9 cellular contexts compared by ENCODE assay signal in the genomic region with DNA sequence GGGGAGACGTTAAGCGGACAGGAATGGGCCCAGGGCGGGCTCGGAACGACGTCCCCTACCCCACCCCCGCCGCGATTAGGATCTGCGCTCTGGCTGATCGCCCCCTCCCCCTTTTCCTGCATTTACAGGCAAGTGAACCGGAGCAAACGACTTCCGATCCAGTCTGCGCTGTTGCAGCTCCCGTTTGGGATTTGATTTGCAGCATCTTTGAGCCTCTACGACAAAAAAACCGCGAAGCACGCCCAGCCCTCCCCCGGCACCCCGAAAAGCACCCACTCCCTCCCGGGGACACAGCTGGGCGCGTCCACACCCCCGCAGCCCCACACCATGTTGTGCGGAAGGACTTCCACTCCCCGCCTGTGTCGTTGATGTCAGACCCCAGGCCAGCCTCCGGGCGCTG. TPM values are rescaled to one million over a fixed set of nuclear protein-coding genes. Genes with fewer than 3 reads are reported as not detected.
DNase-seq lines count a peak whose midpoint lies in the region; ATAC-seq and TF ChIP-seq lines count a peak whose summit lies in the region.
"Not testable (repeated sequence)": the region's sequence is repeated elsewhere in the genome, so short reads cannot be mapped to it uniquely, and the experiment has no call there.
"Had no signal": no experiment of that assay in that cellular context is flagged by ENCODE, and none has a peak within 500 bp of the region (broad histone marks: within the 10 kb centered on the region; RNA-seq: fewer than 3 reads in every experiment).

No MANE protein-coding gene starts in this region.

- H3K36me3 Mint-ChIP-seq in CD8-positive, alpha-beta T cell; activated B cell treated with CpG ODN at 0.5 μM for 24 hours (ENCODE audit: low read depth); neural progenitor cell: not testable (repeated sequence)

- not testable (repeated sequence) for H2AFZ ChIP-seq in neural progenitor cell (replicated peaks)

- H3K9me3 ChIP-seq in CD8-positive, alpha-beta T cell (ENCODE audit: low read length); neural progenitor cell (ENCODE audit: low read depth): not testable (repeated sequence)

- H3K79me2 ChIP-seq in neural progenitor cell (ENCODE audit: low read depth), result not testable (repeated sequence)

- H3K27ac Mint-ChIP-seq in CD8-positive, alpha-beta T cell; activated B cell treated with CpG ODN at 0.5 μM for 24 hours; neural progenitor cell; stimulated activated naive CD8-positive, alpha-beta T cell treated with anti-CD3 and anti-CD28 coated beads, Interleukin-15, amount 100 ng/mL, for 72 hours: not testable (repeated sequence)

- H3K27me3 Mint-ChIP-seq in CD8-positive, alpha-beta T cell (ENCODE audit: low read depth); activated B cell treated with CpG ODN at 0.5 μM for 24 hours; neural progenitor cell (ENCODE audit: insufficient read depth, low read depth); stimulated activated naive CD8-positive, alpha-beta T cell treated with anti-CD3 and anti-CD28 coated beads, Interleukin-15, amount 100 ng/mL, for 72 hours: not testable (repeated sequence)

- not testable (repeated sequence) for H3K9me3 Mint-ChIP-seq in CD8-positive, alpha-beta T cell; activated B cell treated with CpG ODN at 0.5 μM for 24 hours; neural progenitor cell; stimulated activated naive CD8-positive, alpha-beta T cell treated with anti-CD3 and anti-CD28 coated beads, Interleukin-15, amount 100 ng/mL, for 72 hours

- H3F3A ChIP-seq in neural progenitor cell (ENCODE audit: low read depth), result not testable (repeated sequence)

- not testable (repeated sequence) for H3K27ac ChIP-seq in CD8-positive, alpha-beta T cell (ENCODE audit: low read depth, low read length); brain microvascular endothelial cell; neural progenitor cell

- H3K4me3 ChIP-seq in CD8-positive, alpha-beta T cell (ENCODE audit: low read depth, low read length); fibroblast of mammary gland (ENCODE audit: control insufficient read depth, low read depth, low read length): not testable (repeated sequence)
- H3K4me3 ChIP-seq in LNCaP clone FGC (ENCODE audit: low read depth, low read length), result peak overlapping the region; percentile 35
- peak overlapping the region; percentile 48 for H3K4me3 ChIP-seq in brain microvascular endothelial cell (ENCODE audit: low read depth, low read length)
- H3K4me3 ChIP-seq in neural progenitor cell, result peak overlapping the region; percentile 34

- H3K36me3 ChIP-seq in CD8-positive, alpha-beta T cell (ENCODE audit: insufficient read depth, low read length); brain microvascular endothelial cell (replicated peaks); neural progenitor cell: not testable (repeated sequence)

- TF ChIP-seq CTCF in CD8-positive, alpha-beta T cell (IDR thresholded peaks at IDR 0.05); LNCaP clone FGC (IDR thresholded peaks at IDR 0.05; ENCODE audit: control insufficient read depth, extremely low read depth, insufficient read depth); activated B cell treated with CpG ODN at 0.5 μM for 24 hours (IDR thresholded peaks at IDR 0.05); brain microvascular endothelial cell (IDR thresholded peaks at IDR 0.05; ENCODE audit: low read depth, low read length, missing control alignments); fibroblast of mammary gland (conservative IDR thresholded peaks at IDR 0.05; ENCODE audit: control insufficient read depth, insufficient read depth, low read depth, low read length); neural progenitor cell (IDR thresholded peaks at IDR 0.05): not testable (repeated sequence)

- ATAC-seq in CD8-positive, alpha-beta T cell; activated B cell treated with CpG ODN at 0.5 μM for 24 hours (ENCODE audit: low read depth); stimulated activated naive CD8-positive, alpha-beta T cell treated with anti-CD3 and anti-CD28 coated beads, Interleukin-15, amount 100 ng/mL, for 72 hours: not testable (repeated sequence)

- H3K27me3 ChIP-seq in CD8-positive, alpha-beta T cell (ENCODE audit: insufficient read depth, low read length); brain microvascular endothelial cell (replicated peaks); neural progenitor cell: not testable (repeated sequence)

- H3K9ac ChIP-seq in neural progenitor cell, result not testable (repeated sequence)

- CTCF ChIA-PET in CD8-positive, alpha-beta T cell (lab: Charles Lee); activated B cell treated with CpG ODN at 0.5 μM for 24 hours (lab: Charles Lee): not testable (repeated sequence)

- peak in 1 of 7 experiments; percentile 13 for DNase-seq in CD8-positive, alpha-beta T cell
- DNase-seq in LNCaP clone FGC (ENCODE audit: low read depth); activated B cell treated with CpG ODN at 0.5 μM for 24 hours; brain microvascular endothelial cell; neural progenitor cell (ENCODE audit: low spot score); stimulated activated naive CD8-positive, alpha-beta T cell treated with anti-CD3 and anti-CD28 coated beads, Interleukin-15, amount 100 ng/mL, for 72 hours: not testable (repeated sequence)
- DNase-seq in fibroblast of mammary gland (ENCODE audit: low read depth) (peak; percentile 0), islet precursor cell (peak; percentile 29)

- POLR2A ChIA-PET in CD8-positive, alpha-beta T cell (lab: Charles Lee); activated B cell treated with CpG ODN at 0.5 μM for 24 hours (lab: Charles Lee): not testable (repeated sequence)

- peak overlapping the region; percentile 80 for H3K4me3 Mint-ChIP-seq in CD8-positive, alpha-beta T cell
- H3K4me3 Mint-ChIP-seq in activated B cell treated with CpG ODN at 0.5 μM for 24 hours, result peak overlapping the region; percentile 81
- peak overlapping the region; percentile 90 for H3K4me3 Mint-ChIP-seq in neural progenitor cell
- H3K4me3 Mint-ChIP-seq in stimulated activated naive CD8-positive, alpha-beta T cell treated with anti-CD3 and anti-CD28 coated beads, Interleukin-15, amount 100 ng/mL, for 72 hours, result peak overlapping the region; percentile 67 to 80

- not testable (repeated sequence) for H3K4me1 Mint-ChIP-seq in CD8-positive, alpha-beta T cell (ENCODE audit: low read depth); activated B cell treated with CpG ODN at 0.5 μM for 24 hours; neural progenitor cell; stimulated activated naive CD8-positive, alpha-beta T cell treated with anti-CD3 and anti-CD28 coated beads, Interleukin-15, amount 100 ng/mL, for 72 hours

- peak overlapping the region; percentile 49 for H3K4me2 ChIP-seq in neural progenitor cell

- in situ Hi-C loops in brain microvascular endothelial cell (cut with HindIII; ENCODE audit: low pct_ligation_motif_present, low sequenced_read_pairs), result not testable (repeated sequence)

- H4K20me1 ChIP-seq in neural progenitor cell (ENCODE audit: low read depth), result not testable (repeated sequence)

- intact Hi-C loops in CD8-positive, alpha-beta T cell (cut with DNase I, micrococcal nuclease); activated B cell treated with CpG ODN at 0.5 μM for 24 hours (cut with micrococcal nuclease): not testable (repeated sequence)

- not testable (repeated sequence) for H3K4me1 ChIP-seq in CD8-positive, alpha-beta T cell (ENCODE audit: insufficient read depth, low read length); neural progenitor cell

RNA-seq across cellular contexts. Expression of a gene that starts 2.6 kb away (rescaled TPM):
- total RNA-seq in CD8-positive, alpha-beta T cell, result not detected
- total RNA-seq in activated B cell treated with CpG ODN at 0.5 μM for 24 hours (0.27 and 0.49 TPM in 2 replicates), neural progenitor cell (ENCODE audit: low replicate concordance) (8.1 and 14.8 TPM in 2 replicates)
- total RNA-seq: right cardiac atrium had no signal
